Comparison of ENCODE assay signal across 8 cellular contexts in genomic region chr2:14634223-14634884, GRCh38. TPM values are rescaled to one million over a fixed set of nuclear protein-coding genes. Genes with fewer than 3 reads are reported as not detected.
A peak's percentile ranks its signal among the peaks of the same experiment; 100 is the strongest.
DNase-seq lines count a peak whose midpoint lies in the region; TF ChIP-seq lines count a peak whose summit lies in the region.

No MANE protein-coding gene starts in this region.

- peaks cover 6% of the 10 kb centered on the region for H3K4me1 ChIP-seq in HAP-1
- H3K4me1 ChIP-seq in spleen: peaks cover 0 to 35% (median 19%) of the 10 kb centered on the region in 6 donors

- H3K27me3 ChIP-seq in HAP-1 (ENCODE audit: low read depth) (peaks cover 3% of the 10 kb centered on the region), spleen (replicated peaks in 1 of 7) (peaks cover 0 to 80% (median 45%) of the 10 kb centered on the region in 7 donors)

- H3K36me3 ChIP-seq in HAP-1 (replicated peaks) (no peaks in the 10 kb centered on the region), spleen (no peaks in the 10 kb centered on the region)

- H3K9me3 ChIP-seq in HAP-1: no peaks in the 10 kb centered on the region
- H3K9me3 ChIP-seq in spleen: peaks cover 0 to 7% (median 0%) of the 10 kb centered on the region in 8 donors

- intact Hi-C loops in spleen (cut with DNase I; ENCODE audit: low total_unique reads): no loop called here

- TF ChIP-seq POLR2A in spleen (IDR thresholded peaks at IDR 0.05): no peak

- in situ Hi-C loops in HAP-1 (cut with MboI; ENCODE audit: low sequenced_read_pairs): no loop called here

- peak in 7 of 11 experiments; percentile 15 to 63 (median 42) for TF ChIP-seq CTCF in spleen (IDR thresholded peaks at IDR 0.05 in 8 of 11, conservative IDR thresholded peaks at IDR 0.05 in 3 of 11)

- DNase-seq in DMS 273 treated with DMSO at 0.1 percent for 48 hours (lab: John Stamatoyannopoulos, UW): peak; percentile 13
- peak; percentile 62 to 87 for DNase-seq in HAP-1 (ENCODE audit: low spot score in 2 of 2)
- DNase-seq in NCI-H460 (ENCODE audit: extremely low read depth, low read depth): peak; percentile 76
- DNase-seq in kidney tubule cell (ENCODE audit: low spot score): peak; percentile 89
- peak; percentile 72 for DNase-seq in spleen
- DNase-seq in KG1 (lab: John Stamatoyannopoulos, UW): no peak
- no peak for DNase-seq in activated naive CD4-positive, alpha-beta T cell (lab: John Stamatoyannopoulos, UW)

- H3K4me3 ChIP-seq in HAP-1 (peak overlapping the region; percentile 41), spleen (peak overlapping the region; percentile 6 to 59 (median 33))

- WGBS in spleen, 5 donors: 5 to 8% (median 7%) methylated on average over 35 to 67 of the region's 67 CpGs

- peak overlapping the region; percentile 65 for H3K27ac ChIP-seq in cingulate gyrus (ENCODE audit: low read depth, low read length)
- peak overlapping the region in 7 of 8 donors; percentile 35 to 66 (median 60) for H3K27ac ChIP-seq in spleen

RNA-seq across cellular contexts. Expression of gene LRATD1, which starts 1.8 kb away (rescaled TPM):
- 2.5 and 2.6 TPM in 2 replicates for total RNA-seq in NCI-H460 (2014; rRNA removed; shearing (Covaris generic))
- 0.39 and 0.78 TPM in 2 replicates for polyA plus RNA-seq in NCI-H460 (2014; cell fraction: nucleus; rRNA removed)
- total RNA-seq in spleen: 1 to 10 TPM in 1 of 7 donors, under 1 TPM in 6; 0.13 to 1.1 (median 0.34) TPM
- under 1 TPM; 0.22 to 0.65 (median 0.29) TPM for polyA plus RNA-seq in spleen

Comparison
In these comparisons a context has a peak if more than half of its experiments do, and no peak if none do; other contexts are left out.
1. DNase-seq: peak in DMS 273 treated with DMSO at 0.1 percent for 48 hours (single experiment), HAP-1 (2 of 2), NCI-H460 (single experiment), kidney tubule cell (single experiment) and spleen (single experiment); none in KG1 (single experiment) and activated naive CD4-positive, alpha-beta T cell (0 of 4).